ENCODE assay signal across 2 cellular contexts in genomic region chr17:4938670-4939553, GRCh38.
TF ChIP-seq lines count a peak whose summit lies in the region.

No MANE protein-coding gene starts in this region.

TF ChIP-seq in WTC11, 78 proteins besides CTCF, POLR2A, EP300 and RAD21:
- TF ChIP-seq ZNF396 (CRISPR knock-in tag; IDR thresholded peaks at IDR 0.05; ENCODE audit: borderline replicate concordance) (no peak), GABPB1 (CRISPR knock-in tag; IDR thresholded peaks at IDR 0.05) (no peak; the same call in 1 of the 2 replicates), ATF3 (CRISPR knock-in tag; conservative IDR thresholded peaks at IDR 0.05) (no peak)

TF ChIP-seq in HepG2, 621 proteins besides CTCF, POLR2A, EP300 and RAD21:
- TF ChIP-seq ZNF746 (CRISPR knock-in tag; IDR thresholded peaks at IDR 0.05), result 0 out of 2 replicates have a peak, but pooled peaks have one; percentile 54
- TF ChIP-seq XRCC5 (optimal IDR thresholded peaks at IDR 0.05; ENCODE audit: low read length), result no peak
- TF ChIP-seq ZNF572 (CRISPR knock-in tag; IDR thresholded peaks at IDR 0.05), result 0 out of 2 replicates have a peak, but pooled peaks have one; percentile 37
- no peak for TF ChIP-seq ZBED4 (CRISPR knock-in tag; IDR thresholded peaks at IDR 0.05; ENCODE audit: borderline replicate concordance)
- no peak for TF ChIP-seq KIAA2018 (CRISPR knock-in tag; IDR thresholded peaks at IDR 0.05; ENCODE audit: borderline replicate concordance)
- no peak for TF ChIP-seq GMEB2 (CRISPR knock-in tag; IDR thresholded peaks at IDR 0.05; ENCODE audit: low read depth)
- TF ChIP-seq NFRKB (IDR thresholded peaks at IDR 0.05), result no peak
- no peak for TF ChIP-seq ZSCAN25 (CRISPR knock-in tag; IDR thresholded peaks at IDR 0.05)
- 0 out of 2 replicates have a peak, but pooled peaks have one; percentile 18 for TF ChIP-seq DNMT3B (CRISPR knock-in tag; conservative IDR thresholded peaks at IDR 0.05)
- no peak for TF ChIP-seq ZNF430 (CRISPR knock-in tag; IDR thresholded peaks at IDR 0.05)
- TF ChIP-seq ZBTB38 (CRISPR knock-in tag; IDR thresholded peaks at IDR 0.05), result peak; percentile 79
- peak; percentile 5; the same call in 1 of the 2 replicates for TF ChIP-seq UBTF (CRISPR knock-in tag; IDR thresholded peaks at IDR 0.05)
- TF ChIP-seq THAP9 (CRISPR knock-in tag; IDR thresholded peaks at IDR 0.05; ENCODE audit: borderline replicate concordance), result peak; percentile 16; the same call in 1 of the 2 replicates
- TF ChIP-seq MNT (IDR thresholded peaks at IDR 0.05), result no peak
- TF ChIP-seq NR2F1 (CRISPR knock-in tag; IDR thresholded peaks at IDR 0.05), result peak in 1 of 2 experiments; percentile 0; a peak in 1 of 4 replicates
- 0 out of 2 replicates have a peak, but pooled peaks have one; percentile 17 for TF ChIP-seq ZBTB37 (CRISPR knock-in tag; IDR thresholded peaks at IDR 0.05)
